In genomic region chr1:201298381-201299367, GRCh38 we compare ENCODE assay signal across 16 cellular contexts. TPM values are rescaled to one million over a fixed set of nuclear protein-coding genes. Genes with fewer than 3 reads are reported as not detected.
A peak's percentile ranks its signal among the peaks of the same experiment; 100 is the strongest.
DNase-seq lines count a peak whose midpoint lies in the region; ATAC-seq, FAIRE-seq and TF ChIP-seq lines count a peak whose summit lies in the region.
"Had no signal": no experiment of that assay in that cellular context is flagged by ENCODE, and none has a peak within 500 bp of the region (broad histone marks: within the 10 kb centered on the region; RNA-seq: fewer than 3 reads in every experiment).

No MANE protein-coding gene starts in this region.

- BruUV-seq in HepG2 (replicated peaks; lab: Mats Ljungman, UMichigan) (no TSS peak), MCF 10A (replicated peaks; lab: Mats Ljungman, UMichigan) (TSS peak; percentile 34)

- no peak for FAIRE-seq in HepG2 (lab: Jason Lieb, UNC)
- FAIRE-seq: A204.1 had no signal

- H3K4me3 Mint-ChIP-seq in MCF 10A (ENCODE audit: unreplicated experiment) = peak overlapping the region; percentile 6
- H3K4me3 Mint-ChIP-seq: activated naive CD4-positive, alpha-beta T cell treated with anti-CD3 and anti-CD28 coated beads, Interleukin-2, amount 50 U/mL, for 24 hours; activated T-cell treated with anti-CD3 and anti-CD28 coated beads, Interleukin-2, amount 50 U/mL, for 24 hours; CD8-positive, alpha-beta memory T cell had no signal

- peak overlapping the region; percentile 91 for H3K27ac Mint-ChIP-seq in MCF 10A (ENCODE audit: low read depth, unreplicated experiment)
- H3K27ac Mint-ChIP-seq: activated naive CD4-positive, alpha-beta T cell treated with anti-CD3 and anti-CD28 coated beads, Interleukin-2, amount 50 U/mL, for 24 hours; activated T-cell treated with anti-CD3 and anti-CD28 coated beads, Interleukin-2, amount 50 U/mL, for 24 hours; CD8-positive, alpha-beta memory T cell had no signal

- H3K4me2 ChIP-seq in HepG2 (ENCODE audit: low read depth, low read length) = peak overlapping the region; percentile 19; the same call in 1 of the 2 replicates

- H3K27ac ChIP-seq in HepG2 (ENCODE audit: extremely low read length, insufficient read depth, low read length) (no peak overlapping the region), right lobe of liver (no peak overlapping the region), ascending aorta (no peak overlapping the region), right atrium auricular region (no peak overlapping the region)
- H3K27ac ChIP-seq: upper lobe of left lung had no signal

- H2AFZ ChIP-seq in HepG2 (ENCODE audit: low read length) = no peak overlapping the region

- H3K9me3 Mint-ChIP-seq in MCF 10A (ENCODE audit: unreplicated experiment) = no peaks in the 10 kb centered on the region
- H3K9me3 Mint-ChIP-seq: activated naive CD4-positive, alpha-beta T cell treated with anti-CD3 and anti-CD28 coated beads, Interleukin-2, amount 50 U/mL, for 24 hours; activated T-cell treated with anti-CD3 and anti-CD28 coated beads, Interleukin-2, amount 50 U/mL, for 24 hours; CD8-positive, alpha-beta memory T cell had no signal

- TF ChIP-seq EP300 in HepG2 (IDR thresholded peaks at IDR 0.05; ENCODE audit: low read depth in 2 of 2, low read length in 2 of 2) (no peak), HepG2 (CRISPR knock-in tag; IDR thresholded peaks at IDR 0.05; ENCODE audit: borderline replicate concordance) (no peak)

- H3K27me3 ChIP-seq in HepG2 (ENCODE audit: control insufficient read depth in 1 of 2, insufficient read depth in 2 of 2, low read length in 2 of 2) (peaks cover 3 to 42% of the 10 kb centered on the region in 2 experiments; a peak in 3 of 5 replicates), right lobe of liver (no peaks in the 10 kb centered on the region), ascending aorta (no peaks in the 10 kb centered on the region), right atrium auricular region (no peaks in the 10 kb centered on the region)
- H3K27me3 ChIP-seq: upper lobe of left lung had no signal

- no peak overlapping the region for H3K4me3 ChIP-seq in HepG2 (replicated peaks in 1 of 3; ENCODE audit: insufficient read depth in 1 of 3, low read depth in 2 of 3, low read length in 3 of 3)
- no peak overlapping the region for H3K4me3 ChIP-seq in right lobe of liver
- no peak overlapping the region for H3K4me3 ChIP-seq in ascending aorta
- no peak overlapping the region for H3K4me3 ChIP-seq in right atrium auricular region
- H3K4me3 ChIP-seq: upper lobe of left lung had no signal

- 17% methylated on average over 5 of the region's 7 CpGs for WGBS in HepG2 (ENCODE audit: low lambda C conversion rate)
- 57% methylated on average over 3 of the region's 7 CpGs for WGBS in right lobe of liver (ENCODE audit: insufficient coverage, low coverage, low lambda C conversion rate, missing lambda C conversion rate)

- H3K9me3 ChIP-seq in HepG2 (ENCODE audit: low read length) (no peaks in the 10 kb centered on the region), right lobe of liver (no peaks in the 10 kb centered on the region), ascending aorta (no peaks in the 10 kb centered on the region), right atrium auricular region (no peaks in the 10 kb centered on the region)
- H3K9me3 ChIP-seq: upper lobe of left lung had no signal

- TF ChIP-seq POLR2A in HepG2 (IDR thresholded peaks at IDR 0.05; ENCODE audit: insufficient read depth in 1 of 2, low read depth in 2 of 2, low read length in 2 of 2) = no peak
- no peak for TF ChIP-seq POLR2A in right lobe of liver (IDR thresholded peaks at IDR 0.05)

- no peak for TF ChIP-seq RAD21 in HepG2 (CRISPR knock-in tag; IDR thresholded peaks at IDR 0.05)

- in situ Hi-C loops in HepG2 (cut with HindIII; ENCODE audit: extremely low pct_ligation_motif_present, low pct_unique_long_range_greater_than_20kb) = no loop called here

- H3K36me3 Mint-ChIP-seq in MCF 10A (ENCODE audit: insufficient read depth, unreplicated experiment) = no peaks in the 10 kb centered on the region
- H3K36me3 Mint-ChIP-seq: activated naive CD4-positive, alpha-beta T cell treated with anti-CD3 and anti-CD28 coated beads, Interleukin-2, amount 50 U/mL, for 24 hours; CD8-positive, alpha-beta memory T cell had no signal

- intact Hi-C loops in HepG2 (cut with micrococcal nuclease; ENCODE audit: unreplicated experiment) = no loop called here
- intact Hi-C loops in right lobe of liver (cut with DNase I) = no loop called here
- intact Hi-C loops in MCF 10A (cut with micrococcal nuclease) = loop anchor here (2.0 kb wide), 1 partner anchor 32 kb away; no protein-coding TSS in a partner anchor
- intact Hi-C loops in left colon (cut with DNase I, micrococcal nuclease) = no loop called here
- intact Hi-C loops in ascending aorta (cut with DNase I) = no loop called here

- H3K4me1 Mint-ChIP-seq in MCF 10A (ENCODE audit: insufficient read depth, unreplicated experiment) = peaks cover 75% of the 10 kb centered on the region
- H3K4me1 Mint-ChIP-seq: activated naive CD4-positive, alpha-beta T cell treated with anti-CD3 and anti-CD28 coated beads, Interleukin-2, amount 50 U/mL, for 24 hours; CD8-positive, alpha-beta memory T cell had no signal

- ATAC-seq in HepG2 (peak; percentile 53), right lobe of liver (no peak), left colon (peak; percentile 73), HG02970 (IDR thresholded peaks at IDR 0.05; ENCODE audit: low FRiP score, unreplicated experiment) (no peak)

- CTCF ChIA-PET in HepG2 (lab: Yijun Ruan, JAX; ENCODE audit: low intra/inter-chr PET ratio, low total read pairs) = no interaction called here
- CTCF ChIA-PET in MCF 10A (lab: Yijun Ruan, JAX) = interaction anchor here (0.5 to 26.0 kb wide), 15 partner anchors 9 to 743 kb away, joined by 3 to 474 read pairs (median 13); no protein-coding TSS in a partner anchor

- no peaks in the 10 kb centered on the region for H3K27me3 Mint-ChIP-seq in MCF 10A (ENCODE audit: insufficient read depth, unreplicated experiment)

- no peaks in the 10 kb centered on the region for H3K36me3 ChIP-seq in HepG2 (replicated peaks in 1 of 2; ENCODE audit: control insufficient read depth in 1 of 2, insufficient read depth in 2 of 2, low read length in 2 of 2)
- H3K36me3 ChIP-seq in right lobe of liver = no peaks in the 10 kb centered on the region
- no peaks in the 10 kb centered on the region for H3K36me3 ChIP-seq in ascending aorta
- no peaks in the 10 kb centered on the region for H3K36me3 ChIP-seq in right atrium auricular region
- H3K36me3 ChIP-seq: upper lobe of left lung had no signal

- TF ChIP-seq CTCF in HepG2 (CRISPR knock-in tag; IDR thresholded peaks at IDR 0.05) (no peak), right lobe of liver (IDR thresholded peaks at IDR 0.05) (no peak), MCF 10A (IDR thresholded peaks at IDR 0.05; ENCODE audit: unreplicated experiment) (no peak), ascending aorta (IDR thresholded peaks at IDR 0.05) (no peak), right atrium auricular region (IDR thresholded peaks at IDR 0.05) (no peak)

- DNase-seq in HepG2 (ENCODE audit: low spot score) (no peak), right lobe of liver (no peak), MCF 10A (ENCODE audit: unreplicated experiment) (peak; percentile 89), left colon (peak; percentile 20 to 48), NCI-H526 treated with DMSO at 0.1 percent for 48 hours (lab: John Stamatoyannopoulos, UW) (no peak), ascending aorta (ENCODE audit: low spot score in 2 of 2) (no peak), right atrium auricular region (ENCODE audit: low spot score) (no peak)
- DNase-seq: activated CD4-positive, alpha-beta T cell treated with anti-CD3 and anti-CD28 coated beads, Interleukin-2, amount 50 U/mL, for 48 hours; activated T-cell treated with anti-CD3 and anti-CD28 coated beads, Interleukin-2, amount 50 U/mL, for 24 hours; CD8-positive, alpha-beta memory T cell; EL; NCI-H1694 treated with DMSO at 0.1 percent for 48 hours; upper lobe of left lung had no signal

- H4K20me1 ChIP-seq in HepG2 (ENCODE audit: insufficient read depth, low read length) = no peaks in the 10 kb centered on the region

- H3K4me1 ChIP-seq in HepG2 (ENCODE audit: insufficient read depth, low read length) = peaks cover 8% of the 10 kb centered on the region
- H3K4me1 ChIP-seq in right lobe of liver = no peaks in the 10 kb centered on the region
- H3K4me1 ChIP-seq in ascending aorta = no peaks in the 10 kb centered on the region
- H3K4me1 ChIP-seq in right atrium auricular region = peaks cover 0 to 22% of the 10 kb centered on the region in 2 donors

- H3K79me2 ChIP-seq in HepG2 (ENCODE audit: insufficient read depth, low read length) = no peaks in the 10 kb centered on the region

- POLR2A ChIA-PET in HepG2 (lab: Yijun Ruan, JAX) = no interaction called here
- POLR2A ChIA-PET in MCF 10A (lab: Yijun Ruan, JAX) = interaction anchor here (0.6 to 46.7 kb wide), 13 partner anchors 1 to 191 kb away, joined by 3 to 3819 read pairs (median 5); partner anchors contain the start of genes PHLDA3, PKP1 and TMEM9

- H3K9ac ChIP-seq in HepG2 (ENCODE audit: insufficient read depth, low read depth, low read length) = no peak overlapping the region

RNA-seq across cellular contexts. Expression of gene PKP1, which starts 15.4 kb away (rescaled TPM):
- not detected in 2 replicates for total RNA-seq in HepG2 (2016; rRNA removed; fragmentation: Illumina TruSeq; extraction: Trizol)
- total RNA-seq in HepG2 (2016; cell fraction: cytosol; rRNA removed; fragmentation: Illumina TruSeq; extraction: Trizol; ENCODE audit: low read depth) = not detected in 2 replicates
- not detected in 2 replicates for total RNA-seq in HepG2 (2016; cell fraction: insoluble cytoplasmic fraction; rRNA removed; fragmentation: Illumina TruSeq; extraction: Trizol)
- not detected in 2 replicates for total RNA-seq in HepG2 (2016; cell fraction: membrane; rRNA removed; fragmentation: Illumina TruSeq; extraction: Trizol)
- total RNA-seq in HepG2 (2016; cell fraction: nucleus; rRNA removed; fragmentation: Illumina TruSeq; extraction: Trizol) = not detected in 2 replicates
- not detected in 2 replicates for polyA plus RNA-seq in HepG2 (2011; rRNA removed)
- not detected in 2 replicates for polyA plus RNA-seq in HepG2 (2011; cell fraction: cytosol; rRNA removed)
- polyA plus RNA-seq in HepG2 (2011; cell fraction: nucleus; rRNA removed) = not detected in 2 replicates
- not detected in 2 replicates for polyA plus RNA-seq in HepG2 (2012)
- polyA plus RNA-seq in HepG2 (2016; cell fraction: cytosol; fragmentation: Illumina TruSeq; extraction: Trizol; ENCODE audit: low read depth) = not detected in 2 replicates
- polyA plus RNA-seq in HepG2 (2016; cell fraction: insoluble cytoplasmic fraction; fragmentation: Illumina TruSeq; extraction: Trizol; ENCODE audit: low read depth) = not detected in 2 replicates
- polyA plus RNA-seq in HepG2 (2016; cell fraction: membrane; fragmentation: Illumina TruSeq; extraction: Trizol; ENCODE audit: low read depth) = not detected in 2 replicates
- polyA plus RNA-seq in HepG2 (2016; cell fraction: nucleus; fragmentation: Illumina TruSeq; extraction: Trizol; ENCODE audit: insufficient read depth, low read depth) = not detected in 2 replicates
- 0.23 TPM in 1 of 2 replicates, not detected in the other for polyA minus RNA-seq in HepG2 (2011; rRNA and poly(A)+ RNA removed; ENCODE audit: low replicate concordance)
- polyA minus RNA-seq in HepG2 (2011; cell fraction: cytosol; rRNA and poly(A)+ RNA removed) = not detected in 2 replicates
- not detected in 2 replicates for polyA minus RNA-seq in HepG2 (2011; cell fraction: nucleus; rRNA and poly(A)+ RNA removed)
- total RNA-seq in right lobe of liver = not detected
- 0.30 and 0.32 TPM in 2 replicates for total RNA-seq in MCF 10A (2022)
- total RNA-seq in left colon = under 1 TPM; 0.18 to 0.42 TPM
- total RNA-seq in ascending aorta = not detected
- total RNA-seq in right atrium auricular region = 1 to 10 TPM in 1 of 2 donors, not detected in 1; 2.3 TPM
- total RNA-seq: CD8-positive, alpha-beta memory T cell had no signal
- polyA plus RNA-seq: CD8-positive, alpha-beta memory T cell had no signal

Comparison
In these comparisons a context has a peak if more than half of its experiments do, and no peak if none do; other contexts are left out.
1. ATAC-seq: peak in HepG2 (single experiment) and left colon (single experiment); none in right lobe of liver (0 of 4) and HG02970 (single experiment).
2. DNase-seq: peak in MCF 10A (single experiment) and left colon (2 of 2); none in HepG2 (single experiment), right lobe of liver (0 of 3), NCI-H526 treated with DMSO at 0.1 percent for 48 hours (single experiment), ascending aorta (0 of 2) and right atrium auricular region (single experiment).